Comparison of ENCODE assay signal across 10 cellular contexts in genomic region chr14:78595797-78596196, GRCh38.
DNase-seq lines count a peak whose midpoint lies in the region; ATAC-seq and TF ChIP-seq lines count a peak whose summit lies in the region.
"Had no signal": no experiment of that assay in that cellular context is flagged by ENCODE, and none has a peak within 500 bp of the region (broad histone marks: within the 10 kb centered on the region; RNA-seq: fewer than 3 reads in every experiment).

No MANE protein-coding gene starts in this region.

- no peak overlapping the region for H3K9ac ChIP-seq in OCI-LY3 (ENCODE audit: low read length)

- H4K20me1 ChIP-seq in OCI-LY3 (ENCODE audit: insufficient read depth, low read length) (no peaks in the 10 kb centered on the region), hepatocyte (ENCODE audit: insufficient read depth, poor library complexity, severe bottlenecking) (no peaks in the 10 kb centered on the region)

- H3K36me3 ChIP-seq in OCI-LY3 (replicated peaks; ENCODE audit: low read depth, low read length), result no peaks in the 10 kb centered on the region
- H3K36me3 ChIP-seq in hepatocyte (replicated peaks; ENCODE audit: insufficient read depth, low read depth), result no peaks in the 10 kb centered on the region
- no peaks in the 10 kb centered on the region for H3K36me3 ChIP-seq in vagina
- no peaks in the 10 kb centered on the region for H3K36me3 ChIP-seq in upper lobe of right lung

- no peak for TF ChIP-seq POLR2A in vagina (IDR thresholded peaks at IDR 0.05)

- TF ChIP-seq CTCF in GM13977 (IDR thresholded peaks at IDR 0.05; ENCODE audit: extremely low read depth, insufficient read depth, missing control alignments), result peak; percentile 18
- peak; percentile 37 for TF ChIP-seq CTCF in OCI-LY3 (IDR thresholded peaks at IDR 0.05; ENCODE audit: low read depth, low read length)
- peak; percentile 32 for TF ChIP-seq CTCF in hepatocyte (IDR thresholded peaks at IDR 0.05; ENCODE audit: poor library complexity)
- no peak for TF ChIP-seq CTCF in vagina (IDR thresholded peaks at IDR 0.05)
- TF ChIP-seq CTCF in upper lobe of right lung (IDR thresholded peaks at IDR 0.05), result no peak

- H3K27me3 ChIP-seq in OCI-LY3 (ENCODE audit: low read depth, low read length) (0 out of 2 replicates have a peak, but pooled peaks cover under 1% of the 10 kb centered on the region), hepatocyte (peaks cover 8% of the 10 kb centered on the region), vagina (no peaks in the 10 kb centered on the region), upper lobe of right lung (no peaks in the 10 kb centered on the region)

- H3K4me1 ChIP-seq in OCI-LY3 (ENCODE audit: low read length) (no peaks in the 10 kb centered on the region), hepatocyte (ENCODE audit: insufficient read depth) (no peaks in the 10 kb centered on the region), vagina (no peaks in the 10 kb centered on the region), upper lobe of right lung (no peaks in the 10 kb centered on the region)

- no peaks in the 10 kb centered on the region for H3K79me2 ChIP-seq in OCI-LY3 (ENCODE audit: low read length)
- no peaks in the 10 kb centered on the region for H3K79me2 ChIP-seq in hepatocyte

- H3K4me3 ChIP-seq in OCI-LY3 (ENCODE audit: low read length) (no peak overlapping the region), hepatocyte (no peak overlapping the region), vagina (no peak overlapping the region), upper lobe of right lung (no peak overlapping the region)

- ATAC-seq in upper lobe of right lung, result no peak
- ATAC-seq in sciatic nerve, result no peak
- ATAC-seq: naive thymus-derived CD4-positive, alpha-beta T cell had no signal

- intact Hi-C loops in vagina (cut with DNase I), result no loop called here
- intact Hi-C loops in upper lobe of right lung (cut with DNase I), result no loop called here
- intact Hi-C loops in sciatic nerve (cut with DNase I), result no loop called here

- H3K9me3 ChIP-seq in OCI-LY3 (ENCODE audit: insufficient read depth, low read length) (no peaks in the 10 kb centered on the region), hepatocyte (ENCODE audit: low read depth) (no peaks in the 10 kb centered on the region), vagina (no peaks in the 10 kb centered on the region), upper lobe of right lung (no peaks in the 10 kb centered on the region)

- H3K4me2 ChIP-seq in OCI-LY3 (ENCODE audit: low read length) (no peak overlapping the region), hepatocyte (no peak overlapping the region)

- 39% methylated on average over 7 of the region's 7 CpGs for WGBS in hepatocyte (ENCODE audit: low lambda C conversion rate, missing lambda C conversion rate)

- H3K27ac ChIP-seq in OCI-LY3 (ENCODE audit: low read length) (no peak overlapping the region), hepatocyte (no peak overlapping the region), vagina (no peak overlapping the region), upper lobe of right lung (no peak overlapping the region)

- peak; percentile 45 for DNase-seq in COLO668 (lab: John Stamatoyannopoulos, UW; ENCODE audit: unreplicated experiment)
- no peak for DNase-seq in GM13977 (ENCODE audit: low spot score)
- peak; percentile 18 for DNase-seq in hepatocyte (ENCODE audit: low spot score)
- no peak for DNase-seq in vagina (ENCODE audit: extremely low spot score in 2 of 2)
- no peak for DNase-seq in NCI-H345 (lab: John Stamatoyannopoulos, UW)
- no peak for DNase-seq in upper lobe of right lung
- no peak for DNase-seq in sciatic nerve (ENCODE audit: low spot score)
- DNase-seq: activated naive CD4-positive, alpha-beta T cell treated with anti-CD3 and anti-CD28 coated beads, Interleukin-2, amount 10 ng/mL, durations not matched to agents 7 days and 5 days; naive thymus-derived CD4-positive, alpha-beta T cell had no signal

- no peak overlapping the region for H2AFZ ChIP-seq in OCI-LY3 (ENCODE audit: low read depth, low read length)
- no peak overlapping the region for H2AFZ ChIP-seq in hepatocyte

- in situ Hi-C loops in GM13977 (cut with MboI; ENCODE audit: low pct_unique_long_range_greater_than_20kb, low sequenced_read_pairs, unreplicated experiment), result loop anchor here (25.0 kb wide), 1 partner anchor 733 kb away; no protein-coding TSS in a partner anchor

- H3K9me2 ChIP-seq in hepatocyte (replicated peaks; ENCODE audit: insufficient read depth), result no peaks in the 10 kb centered on the region

Comparison
In these comparisons a context has a peak if more than half of its experiments do, and no peak if none do; other contexts are left out.
1. DNase-seq: peak in COLO668 (single experiment) and hepatocyte (single experiment); none in GM13977 (single experiment), vagina (0 of 2), NCI-H345 (single experiment), upper lobe of right lung (single experiment) and sciatic nerve (single experiment).
2. CTCF ChIP-seq: peak in GM13977 (single experiment), OCI-LY3 (single experiment) and hepatocyte (single experiment); none in vagina (0 of 3) and upper lobe of right lung (single experiment).